Comparison of ENCODE assay signal across 8 cellular contexts in the genomic region with DNA sequence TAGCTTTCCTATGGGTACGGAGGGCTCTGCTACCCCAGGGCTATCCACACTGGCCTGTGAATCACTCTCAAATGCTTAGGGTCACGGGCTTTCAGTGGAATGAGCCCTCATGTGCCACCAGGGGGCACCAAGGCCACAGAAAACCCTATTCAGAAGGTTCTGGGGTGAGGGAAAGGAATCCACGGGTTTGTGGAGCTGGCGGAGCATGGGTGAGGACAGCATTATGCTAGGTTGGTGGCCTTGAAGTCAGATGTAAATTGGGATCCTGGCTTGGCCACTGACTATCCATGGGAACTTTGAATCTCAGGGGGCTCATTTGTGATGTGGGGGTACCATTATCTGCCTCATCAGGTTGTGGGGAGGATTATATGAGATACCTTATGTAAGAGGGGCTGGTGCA. TPM values are rescaled to one million over a fixed set of nuclear protein-coding genes. Genes with fewer than 3 reads are reported as not detected.
A peak's percentile ranks its signal among the peaks of the same experiment; 100 is the strongest.
DNase-seq lines count a peak whose midpoint lies in the region; ATAC-seq and TF ChIP-seq lines count a peak whose summit lies in the region.

No MANE protein-coding gene starts in this region.

- intact Hi-C loops in head of caudate nucleus (cut with DNase I): loop anchor here (2.0 kb wide), 1 partner anchor 48 kb away; no protein-coding TSS in a partner anchor
- intact Hi-C loops in uterus (cut with DNase I; ENCODE audit: low total_unique reads): no loop called here

- H3K4me3 Mint-ChIP-seq in activated naive CD4-positive, alpha-beta T cell treated with anti-CD3 and anti-CD28 coated beads, Interleukin-2, amount 10 ng/mL, durations not matched to agents 7 days and 5 days: no peak overlapping the region
- no peak overlapping the region for H3K4me3 Mint-ChIP-seq in progenitor cell of endocrine pancreas (ENCODE audit: low read depth)

- H3K79me2 ChIP-seq in KMS-11 (ENCODE audit: insufficient read depth, low read depth): no peaks in the 10 kb centered on the region

- H3K4me3 ChIP-seq in GM12865 (ENCODE audit: low read depth, low read length) (no peak overlapping the region), KMS-11 (IDR thresholded peaks at IDR 0.05; ENCODE audit: insufficient read depth, low read depth, low read length) (no peak overlapping the region), uterus (no peak overlapping the region)

- TF ChIP-seq POLR2A in uterus (IDR thresholded peaks at IDR 0.05): no peak

- no peak overlapping the region for H3K4me2 ChIP-seq in KMS-11

- in situ Hi-C loops in SK-MEL-5 (cut with HindIII; ENCODE audit: low pct_unique_long_range_greater_than_20kb, low sequenced_read_pairs): no loop called here

- H3K4me1 ChIP-seq in KMS-11 (ENCODE audit: low read depth, poor library complexity, severe bottlenecking) (peaks cover 6% of the 10 kb centered on the region), uterus (no peaks in the 10 kb centered on the region)

- H2AFZ ChIP-seq in KMS-11 (ENCODE audit: low read depth): no peak overlapping the region

- H3K4me1 Mint-ChIP-seq in activated naive CD4-positive, alpha-beta T cell treated with anti-CD3 and anti-CD28 coated beads, Interleukin-2, amount 10 ng/mL, durations not matched to agents 7 days and 5 days: peaks cover 17% of the 10 kb centered on the region
- peaks cover 14% of the 10 kb centered on the region for H3K4me1 Mint-ChIP-seq in progenitor cell of endocrine pancreas (ENCODE audit: low read depth)

- H3K27ac Mint-ChIP-seq in activated naive CD4-positive, alpha-beta T cell treated with anti-CD3 and anti-CD28 coated beads, Interleukin-2, amount 10 ng/mL, durations not matched to agents 7 days and 5 days: no peak overlapping the region
- no peak overlapping the region for H3K27ac Mint-ChIP-seq in progenitor cell of endocrine pancreas

- TF ChIP-seq CTCF in GM12865 (IDR thresholded peaks at IDR 0.05; ENCODE audit: insufficient read depth, low read depth, low read length, missing control alignments) (peak; percentile 86), KMS-11 (conservative IDR thresholded peaks at IDR 0.05; ENCODE audit: low read depth, low read length) (peak; percentile 71), progenitor cell of endocrine pancreas (IDR thresholded peaks at IDR 0.05; ENCODE audit: unreplicated experiment) (peak; percentile 79), uterus (IDR thresholded peaks at IDR 0.05) (peak; percentile 34 to 52 (median 42))

- no peak overlapping the region for H3K9ac ChIP-seq in KMS-11

- H3K9me3 Mint-ChIP-seq in activated naive CD4-positive, alpha-beta T cell treated with anti-CD3 and anti-CD28 coated beads, Interleukin-2, amount 10 ng/mL, durations not matched to agents 7 days and 5 days: no peaks in the 10 kb centered on the region
- H3K9me3 Mint-ChIP-seq in progenitor cell of endocrine pancreas (ENCODE audit: low read depth): no peaks in the 10 kb centered on the region

- ATAC-seq in HG03342 (IDR thresholded peaks at IDR 0.05; ENCODE audit: unreplicated experiment): no peak

- DNase-seq in GM12865 (ENCODE audit: low read depth): peak; percentile 76
- peak; percentile 85 for DNase-seq in SK-MEL-5 (ENCODE audit: low read depth, low spot score)
- peak; percentile 75 for DNase-seq in activated naive CD4-positive, alpha-beta T cell treated with anti-CD3 and anti-CD28 coated beads, Interleukin-2, amount 10 ng/mL, durations not matched to agents 7 days and 5 days
- peak; percentile 38 to 86 (median 74) for DNase-seq in head of caudate nucleus
- DNase-seq in progenitor cell of endocrine pancreas (ENCODE audit: low spot score, unreplicated experiment): peak; percentile 67
- DNase-seq in uterus: peak; percentile 23 to 32

- no peaks in the 10 kb centered on the region for H3K9me3 ChIP-seq in uterus

- H3K27ac ChIP-seq in KMS-11 (no peak overlapping the region), uterus (no peak overlapping the region)

- no peaks in the 10 kb centered on the region for H3K27me3 Mint-ChIP-seq in activated naive CD4-positive, alpha-beta T cell treated with anti-CD3 and anti-CD28 coated beads, Interleukin-2, amount 10 ng/mL, durations not matched to agents 7 days and 5 days
- H3K27me3 Mint-ChIP-seq in progenitor cell of endocrine pancreas: peaks cover 5% of the 10 kb centered on the region

- H3K36me3 Mint-ChIP-seq in activated naive CD4-positive, alpha-beta T cell treated with anti-CD3 and anti-CD28 coated beads, Interleukin-2, amount 10 ng/mL, durations not matched to agents 7 days and 5 days: peaks cover under 1% of the 10 kb centered on the region
- no peaks in the 10 kb centered on the region for H3K36me3 Mint-ChIP-seq in progenitor cell of endocrine pancreas (ENCODE audit: insufficient read depth)

- H3K36me3 ChIP-seq in KMS-11 (ENCODE audit: insufficient read depth) (no peaks in the 10 kb centered on the region), uterus (no peaks in the 10 kb centered on the region)

- CTCF ChIA-PET in activated naive CD4-positive, alpha-beta T cell treated with anti-CD3 and anti-CD28 coated beads, Interleukin-2, amount 10 ng/mL, durations not matched to agents 7 days and 5 days (lab: Charles Lee): interaction anchor here (0.6 to 6.9 kb wide), 18 partner anchors 8 to 368 kb away, joined by 3 to 88 read pairs (median 6); a partner anchor contains a TSS

- H3K27me3 ChIP-seq in KMS-11 (ENCODE audit: insufficient read depth, low read depth): no peaks in the 10 kb centered on the region
- no peaks in the 10 kb centered on the region for H3K27me3 ChIP-seq in uterus

- no peaks in the 10 kb centered on the region for H4K20me1 ChIP-seq in KMS-11 (ENCODE audit: insufficient read depth)

RNA-seq across cellular contexts. Expression of a gene that starts 5.1 kb away (rescaled TPM):
- total RNA-seq in SK-MEL-5 (2014; rRNA removed; shearing (Covaris generic)): 206 and 246 TPM in 2 replicates
- polyA plus RNA-seq in SK-MEL-5 (2015; cell fraction: cytosol; rRNA removed): 181 and 278 TPM in 2 replicates
- 43.5 and 76.7 TPM in 2 replicates for polyA plus RNA-seq in SK-MEL-5 (2015; cell fraction: nucleus; rRNA removed)
- 99.8 and 101 TPM in 2 replicates for total RNA-seq in progenitor cell of endocrine pancreas
- total RNA-seq in uterus: 100 to 1,000 TPM in 1 of 4 donors, 10 to 100 TPM in 2, 1 to 10 TPM in 1; 5.4 to 117 (median 58.5) TPM

RNA-seq across cellular contexts. Expression of a gene that starts 21.8 kb away (rescaled TPM):
- total RNA-seq in SK-MEL-5 (2014; rRNA removed; shearing (Covaris generic)): 93.4 and 93.8 TPM in 2 replicates
- 40.3 and 51.7 TPM in 2 replicates for polyA plus RNA-seq in SK-MEL-5 (2015; cell fraction: cytosol; rRNA removed)
- polyA plus RNA-seq in SK-MEL-5 (2015; cell fraction: nucleus; rRNA removed): 19.2 and 19.6 TPM in 2 replicates
- total RNA-seq in progenitor cell of endocrine pancreas (0.46 and 1.0 TPM in 2 replicates), uterus (10 to 100 TPM in 1 of 4 donors, 1 to 10 TPM in 3; 2.3 to 11.3 (median 4.6) TPM)

RNA-seq across cellular contexts. Expression of a gene that starts 38.4 kb away (rescaled TPM):
- not detected in 2 replicates for total RNA-seq in SK-MEL-5 (2014; rRNA removed; shearing (Covaris generic))
- 0.11 TPM in 1 of 2 replicates, not detected in the other for polyA plus RNA-seq in SK-MEL-5 (2015; cell fraction: cytosol; rRNA removed)
- polyA plus RNA-seq in SK-MEL-5 (2015; cell fraction: nucleus; rRNA removed): not detected in 2 replicates
- total RNA-seq in progenitor cell of endocrine pancreas (not detected in 2 replicates), uterus (1 to 10 TPM in 1 of 4 donors, not detected in 3; 1.4 TPM)

Comparison
In these comparisons a context has a peak if more than half of its experiments do, and no peak if none do; other contexts are left out.
1. DNase-seq: peak in every context shown above with its lines; median percentile 85 in SK-MEL-5; 76 in GM12865; 75 in activated naive CD4-positive, alpha-beta T cell treated with anti-CD3 and anti-CD28 coated beads, Interleukin-2, amount 10 ng/mL, durations not matched to agents 7 days and 5 days; 74 in head of caudate nucleus; 67 in progenitor cell of endocrine pancreas; 28 in uterus.